ENCODE assay signal across 8 cellular contexts in genomic region chr9:35611230-35611797, GRCh38. TPM values are rescaled to one million over a fixed set of nuclear protein-coding genes. Genes with fewer than 3 reads are reported as not detected.
DNase-seq lines count a peak whose midpoint lies in the region; ATAC-seq, FAIRE-seq and TF ChIP-seq lines count a peak whose summit lies in the region.

No MANE protein-coding gene starts in this region.

- H3K36me3 ChIP-seq in MM.1S (replicated peaks; ENCODE audit: insufficient read depth, low read length) (no peaks in the 10 kb centered on the region), H1 (ENCODE audit: control insufficient read depth in 2 of 4, insufficient read depth in 4 of 4, low read length in 3 of 4) (peaks cover 3 to 12% (median 9%) of the 10 kb centered on the region in 4 experiments; a peak in 5 of 8 replicates), thoracic aorta (peaks cover 24% of the 10 kb centered on the region)

- H3K4me1 ChIP-seq in MM.1S (ENCODE audit: low read length) (peaks cover 6% of the 10 kb centered on the region), H1 (replicated peaks in 1 of 4; ENCODE audit: control insufficient read depth in 3 of 4, insufficient read depth in 4 of 4, low read length in 3 of 4) (peaks cover 0 to 5% (median 3%) of the 10 kb centered on the region in 4 experiments; a peak in 4 of 7 replicates), thoracic aorta (ENCODE audit: control insufficient read depth in 1 of 2, low read depth in 2 of 2) (peaks cover 7 to 10% of the 10 kb centered on the region in 2 donors)

- H4K8ac ChIP-seq in H1 (ENCODE audit: extremely low read depth, insufficient read depth, low read length): no peak overlapping the region

- no peak overlapping the region for H2BK120ac ChIP-seq in H1 (replicated peaks; ENCODE audit: low read depth, low read length)

- no peaks in the 10 kb centered on the region for H3K79me1 ChIP-seq in H1 (ENCODE audit: low read depth, low read length)

- no peaks in the 10 kb centered on the region for H3K27me3 ChIP-seq in MM.1S (replicated peaks; ENCODE audit: insufficient read depth, low read length)
- H3K27me3 ChIP-seq in H1 (replicated peaks in 1 of 4; ENCODE audit: control insufficient read depth in 3 of 4, extremely low read depth in 1 of 4, insufficient read depth in 3 of 4, low read length in 3 of 4): peaks cover 0 to 7% (median 5%) of the 10 kb centered on the region in 4 experiments; a peak in 4 of 7 replicates
- H3K27me3 ChIP-seq in thoracic aorta (replicated peaks; ENCODE audit: insufficient read depth): no peaks in the 10 kb centered on the region

- H3K23me2 ChIP-seq in H1 (ENCODE audit: low read depth, low read length): 0 out of 2 replicates have a peak, but pooled peaks cover 1% of the 10 kb centered on the region

- H3K9me3 ChIP-seq in MM.1S (replicated peaks; ENCODE audit: insufficient read depth, low read length) (no peaks in the 10 kb centered on the region), H1 (ENCODE audit: insufficient read depth in 2 of 2, low read depth in 1 of 2, low read length in 1 of 2) (no peaks in the 10 kb centered on the region), thoracic aorta (no peaks in the 10 kb centered on the region)

- no peaks in the 10 kb centered on the region for H3K9me2 ChIP-seq in MM.1S (replicated peaks; ENCODE audit: insufficient read depth, low read length)

- peak; percentile 41 to 58 for TF ChIP-seq RAD21 in H1 (IDR thresholded peaks at IDR 0.05 in 1 of 2, conservative IDR thresholded peaks at IDR 0.05 in 1 of 2; ENCODE audit: low read depth in 2 of 2, low read length in 2 of 2)

- no peak overlapping the region for H3K23ac ChIP-seq in H1 (ENCODE audit: insufficient read length)

- H3K4me2 ChIP-seq in MM.1S (ENCODE audit: low read depth, low read length) (no peak overlapping the region), H1 (ENCODE audit: insufficient read depth in 1 of 2, low read depth in 2 of 2, low read length in 2 of 2) (no peak overlapping the region)

- H3K18ac ChIP-seq in H1 (ENCODE audit: extremely low read depth, low read length): no peak overlapping the region

- no peak for TF ChIP-seq EP300 in H1 (IDR thresholded peaks at IDR 0.05; ENCODE audit: borderline replicate concordance in 1 of 2, low read depth in 2 of 2, low read length in 2 of 2)

- FAIRE-seq in H1 (lab: Jason Lieb, UNC): peak; percentile 86

- POLR2A ChIA-PET in H1 (lab: Charles Lee; ENCODE audit: partially characterized antibody): interaction anchor here (0.8 to 1.6 kb wide), 7 partner anchors 12 to 77 kb away, joined by 3 to 5 read pairs (median 3); partner anchors contain the start of genes CCDC107 and RMRP

- H2AFZ ChIP-seq in MM.1S (ENCODE audit: low read length) (no peak overlapping the region), H1 (ENCODE audit: low read length) (no peak overlapping the region)

- H3K4me3 ChIP-seq in MM.1S (ENCODE audit: low read length) (no peak overlapping the region), H1 (ENCODE audit: extremely low read depth in 1 of 4, insufficient read depth in 2 of 4, low read depth in 3 of 4, low read length in 4 of 4) (no peak overlapping the region), thoracic aorta (no peak overlapping the region)

- no peak for TF ChIP-seq POLR2A in H1 (IDR thresholded peaks at IDR 0.05; ENCODE audit: control extremely low read depth in 1 of 2, low read depth in 2 of 2, low read length in 2 of 2)

- H4K91ac ChIP-seq in H1 (replicated peaks; ENCODE audit: insufficient read length, low read length): no peak overlapping the region

- no peak overlapping the region for H2AK5ac ChIP-seq in H1 (ENCODE audit: low read depth, low read length)

- DNase-seq in activated gamma-delta T cell treated with Interleukin-2 at 50 U/mL for 16 hours: peak; percentile 59
- DNase-seq in activated gamma-delta T cell (lab: John Stamatoyannopoulos, UW): no peak
- peak; percentile 48 for DNase-seq in MM.1S
- DNase-seq in activated CD4-positive, alpha-beta T cell treated with anti-CD3 and anti-CD28 coated beads for 48 hours: peak; percentile 70
- DNase-seq in H1 (ENCODE audit: low read depth in 1 of 2, low spot score in 2 of 2): peak in 1 of 2 experiments; percentile 55
- peak; percentile 57 for DNase-seq in myocyte (ENCODE audit: low read depth)
- no peak for DNase-seq in thoracic aorta (ENCODE audit: low spot score)

- H3K14ac ChIP-seq in H1 (ENCODE audit: insufficient read length): no peak overlapping the region

- H3K9ac ChIP-seq in MM.1S (ENCODE audit: low read length) (no peak overlapping the region), H1 (replicated peaks in 1 of 4; ENCODE audit: extremely low read depth in 1 of 4, low read depth in 3 of 4, low read length in 3 of 4) (no peak overlapping the region)

- TF ChIP-seq CTCF in MM.1S (IDR thresholded peaks at IDR 0.05; ENCODE audit: low read length) (peak; percentile 65), H1 (IDR thresholded peaks at IDR 0.05; ENCODE audit: control extremely low read depth in 1 of 3, insufficient read depth in 1 of 3, low read depth in 1 of 3, low read length in 3 of 3) (peak; percentile 63 to 87 (median 87)), thoracic aorta (IDR thresholded peaks at IDR 0.05) (peak; percentile 57)

- WGBS in H1 (ENCODE audit: extremely low coverage in 1 of 2, insufficient coverage in 1 of 2, insufficient read length in 1 of 2, insufficient replicate concordance in 2 of 2, low coverage in 1 of 2, low lambda C conversion rate in 2 of 2, missing lambda C conversion rate in 1 of 2), 2 experiments: 38% methylated on average over 8 of the region's 8 CpGs; no CpG with 5 or more reads in 1 of the 2 experiments

- H2BK20ac ChIP-seq in H1 (ENCODE audit: low read length): no peak overlapping the region

- no peak overlapping the region for H2BK15ac ChIP-seq in H1 (ENCODE audit: low read length)

- no peak for ATAC-seq in thoracic aorta (ENCODE audit: insufficient number of reproducible peaks, low FRiP score, low read depth)
- no peak for ATAC-seq in HG03045 (IDR thresholded peaks at IDR 0.05; ENCODE audit: unreplicated experiment)

- no peak overlapping the region for H3K27ac ChIP-seq in MM.1S (ENCODE audit: low read length)
- no peak overlapping the region for H3K27ac ChIP-seq in H1 (ENCODE audit: low read depth, low read length)
- H3K27ac ChIP-seq in thoracic aorta: no peak overlapping the region

- CTCF ChIA-PET in H1 (lab: Charles Lee; ENCODE audit: partially characterized antibody): interaction anchor here (0.7 to 6.1 kb wide), 39 partner anchors 9 to 310 kb away, joined by 3 to 47 read pairs (median 4); partner anchors contain the start of genes ARHGEF39, CCDC107, CREB3 and RMRP

- H3K56ac ChIP-seq in H1 (replicated peaks; ENCODE audit: insufficient read length, low read depth, low read length): no peak overlapping the region

- H3K79me2 ChIP-seq in MM.1S (ENCODE audit: low read length): peaks cover 7% of the 10 kb centered on the region
- peaks cover 0 to 2% of the 10 kb centered on the region in 2 experiments; a peak in 1 of 4 replicates for H3K79me2 ChIP-seq in H1 (ENCODE audit: control insufficient read depth in 1 of 2, insufficient read depth in 2 of 2, low read length in 2 of 2)

- no peak overlapping the region for H2BK5ac ChIP-seq in H1 (ENCODE audit: low read depth, low read length)

- H2BK12ac ChIP-seq in H1 (ENCODE audit: low read depth, low read length): no peak overlapping the region

- H4K20me1 ChIP-seq in MM.1S (ENCODE audit: insufficient read depth, low read length) (no peaks in the 10 kb centered on the region), H1 (replicated peaks in 1 of 2; ENCODE audit: control insufficient read depth in 1 of 2, insufficient read depth in 2 of 2, low read length in 2 of 2) (peaks cover 0 to 11% of the 10 kb centered on the region in 2 experiments)

- no peak overlapping the region for H4K5ac ChIP-seq in H1 (ENCODE audit: insufficient read length, low read depth, low read length)

- no peak overlapping the region for H3K4ac ChIP-seq in H1 (replicated peaks; ENCODE audit: insufficient read length, low read depth, low read length)

- no peaks in the 10 kb centered on the region for H3F3A ChIP-seq in MM.1S (ENCODE audit: insufficient read depth, low read length)

RNA-seq across cellular contexts. Expression of gene TESK1, which starts 6.3 kb away (rescaled TPM):
- 13.9 and 17.5 TPM in 2 replicates for total RNA-seq in H1 (2021; fragmentation: NEBNext Ultra II Directional; extraction: Animal tissue kit (Norgen Biotek cat#: 25700))
- 13.5 and 19.2 TPM in 2 replicates for polyA plus RNA-seq in H1 (2011; rRNA removed)
- 11.6 TPM for polyA plus RNA-seq in H1 (2011; cell fraction: cytosol; rRNA removed)
- 39.3 TPM for polyA plus RNA-seq in H1 (2011; cell fraction: nucleus; rRNA removed)
- polyA plus RNA-seq in H1 (2012, experiment 1 of 2): 14.6 to 19.1 TPM (median 18.6 TPM) in 4 replicates
- 10.3 TPM for polyA plus RNA-seq in H1 (2012, experiment 2 of 2)
- 14.8 TPM for polyA plus RNA-seq in H1 (2013, experiment 1 of 2)
- 13.2 TPM for polyA plus RNA-seq in H1 (2013, experiment 2 of 2)
- polyA minus RNA-seq in H1 (2011; rRNA and poly(A)+ RNA removed): 8.2 and 9.3 TPM in 2 replicates
- 6.1 TPM for polyA minus RNA-seq in H1 (2011; cell fraction: cytosol; rRNA and poly(A)+ RNA removed)
- polyA minus RNA-seq in H1 (2011; cell fraction: nucleus; rRNA and poly(A)+ RNA removed): 11.2 TPM
- total RNA-seq in myocyte: 63.5 and 76.8 TPM in 2 replicates
- polyA plus RNA-seq in myocyte (2012): 75.2 TPM
- 10 to 100 TPM; 64.5 to 69.9 TPM for total RNA-seq in thoracic aorta

RNA-seq across cellular contexts. Expression of gene CD72, which starts 6.9 kb away (rescaled TPM):
- total RNA-seq in H1 (2021; fragmentation: NEBNext Ultra II Directional; extraction: Animal tissue kit (Norgen Biotek cat#: 25700)): 4.0 and 4.5 TPM in 2 replicates
- polyA plus RNA-seq in H1 (2011; rRNA removed): 4.5 and 4.9 TPM in 2 replicates
- polyA plus RNA-seq in H1 (2011; cell fraction: cytosol; rRNA removed): 5.5 TPM
- polyA plus RNA-seq in H1 (2011; cell fraction: nucleus; rRNA removed): 8.2 TPM
- polyA plus RNA-seq in H1 (2012, experiment 1 of 2): 2.7 to 4.9 TPM (median 4.2 TPM) in 4 replicates
- 3.2 TPM for polyA plus RNA-seq in H1 (2012, experiment 2 of 2)
- 4.1 TPM for polyA plus RNA-seq in H1 (2013, experiment 1 of 2)
- 3.0 TPM for polyA plus RNA-seq in H1 (2013, experiment 2 of 2)
- 2.7 and 3.9 TPM in 2 replicates for polyA minus RNA-seq in H1 (2011; rRNA and poly(A)+ RNA removed)
- polyA minus RNA-seq in H1 (2011; cell fraction: cytosol; rRNA and poly(A)+ RNA removed): 2.5 TPM
- polyA minus RNA-seq in H1 (2011; cell fraction: nucleus; rRNA and poly(A)+ RNA removed): 3.0 TPM
- total RNA-seq in myocyte: 2.2 TPM in 2 replicates
- 2.3 TPM for polyA plus RNA-seq in myocyte (2012)
- 1 to 10 TPM; 2.2 to 9.9 TPM for total RNA-seq in thoracic aorta

RNA-seq across cellular contexts. Expression of gene SIT1, which starts 39.4 kb away (rescaled TPM):
- total RNA-seq in H1 (2021; fragmentation: NEBNext Ultra II Directional; extraction: Animal tissue kit (Norgen Biotek cat#: 25700)): 7.8 and 8.2 TPM in 2 replicates
- polyA plus RNA-seq in H1 (2011; rRNA removed): 11.4 and 12.8 TPM in 2 replicates
- 10.7 TPM for polyA plus RNA-seq in H1 (2011; cell fraction: cytosol; rRNA removed)
- 7.5 TPM for polyA plus RNA-seq in H1 (2011; cell fraction: nucleus; rRNA removed)
- 4.5 to 6.7 TPM (median 5.3 TPM) in 4 replicates for polyA plus RNA-seq in H1 (2012, experiment 1 of 2)
- 7.9 TPM for polyA plus RNA-seq in H1 (2012, experiment 2 of 2)
- 2.0 TPM for polyA plus RNA-seq in H1 (2013, experiment 1 of 2)
- 2.5 TPM for polyA plus RNA-seq in H1 (2013, experiment 2 of 2)
- polyA minus RNA-seq in H1 (2011; rRNA and poly(A)+ RNA removed): 2.5 TPM in 2 replicates
- polyA minus RNA-seq in H1 (2011; cell fraction: cytosol; rRNA and poly(A)+ RNA removed): 2.6 TPM
- polyA minus RNA-seq in H1 (2011; cell fraction: nucleus; rRNA and poly(A)+ RNA removed): 1.8 TPM
- total RNA-seq in myocyte (not detected in 2 replicates), thoracic aorta (under 1 TPM in 1 of 2 donors, not detected in 1; 0.68 TPM)
- polyA plus RNA-seq in myocyte (2012): not detected

RNA-seq across cellular contexts. Expression of gene RMRP, which starts 46.5 kb away (rescaled TPM):
- total RNA-seq in H1 (2021; fragmentation: NEBNext Ultra II Directional; extraction: Animal tissue kit (Norgen Biotek cat#: 25700)): 14,987 and 16,528 TPM in 2 replicates
- polyA plus RNA-seq in H1 (2011; rRNA removed): 105 and 169 TPM in 2 replicates
- 147 TPM for polyA plus RNA-seq in H1 (2011; cell fraction: cytosol; rRNA removed)
- polyA plus RNA-seq in H1 (2011; cell fraction: nucleus; rRNA removed): 8,272 TPM
- polyA plus RNA-seq in H1 (2012, experiment 1 of 2): 41.1 to 222 TPM (median 149 TPM) in 4 replicates
- 95.4 TPM for polyA plus RNA-seq in H1 (2012, experiment 2 of 2)
- polyA plus RNA-seq in H1 (2013, experiment 1 of 2): not detected
- not detected for polyA plus RNA-seq in H1 (2013, experiment 2 of 2)
- 22,686 and 26,507 TPM in 2 replicates for polyA minus RNA-seq in H1 (2011; rRNA and poly(A)+ RNA removed)
- 25,731 TPM for polyA minus RNA-seq in H1 (2011; cell fraction: cytosol; rRNA and poly(A)+ RNA removed)
- 138,882 TPM for polyA minus RNA-seq in H1 (2011; cell fraction: nucleus; rRNA and poly(A)+ RNA removed)
- total RNA-seq in myocyte (1,100 and 3,603 TPM in 2 replicates), thoracic aorta (1,000 to 10,000 TPM; 1,550 to 5,543 TPM)
- 4.5 TPM for polyA plus RNA-seq in myocyte (2012)

RNA-seq across cellular contexts. Expression of gene CCDC107, which starts 46.8 kb away (rescaled TPM):
- total RNA-seq in H1 (2021; fragmentation: NEBNext Ultra II Directional; extraction: Animal tissue kit (Norgen Biotek cat#: 25700)): 9.0 and 10.5 TPM in 2 replicates
- polyA plus RNA-seq in H1 (2011; rRNA removed): 8.2 and 8.6 TPM in 2 replicates
- polyA plus RNA-seq in H1 (2011; cell fraction: cytosol; rRNA removed): 10.2 TPM
- 9.0 TPM for polyA plus RNA-seq in H1 (2011; cell fraction: nucleus; rRNA removed)
- 5.6 to 10.9 TPM (median 9.7 TPM) in 4 replicates for polyA plus RNA-seq in H1 (2012, experiment 1 of 2)
- polyA plus RNA-seq in H1 (2012, experiment 2 of 2): 7.0 TPM
- 9.5 TPM for polyA plus RNA-seq in H1 (2013, experiment 1 of 2)
- polyA plus RNA-seq in H1 (2013, experiment 2 of 2): 10.1 TPM
- polyA minus RNA-seq in H1 (2011; rRNA and poly(A)+ RNA removed): 2.7 and 3.1 TPM in 2 replicates
- polyA minus RNA-seq in H1 (2011; cell fraction: cytosol; rRNA and poly(A)+ RNA removed): 5.0 TPM
- 4.1 TPM for polyA minus RNA-seq in H1 (2011; cell fraction: nucleus; rRNA and poly(A)+ RNA removed)
- 9.8 and 14.0 TPM in 2 replicates for total RNA-seq in myocyte
- polyA plus RNA-seq in myocyte (2012): 32.2 TPM
- total RNA-seq in thoracic aorta: 10 to 100 TPM; 75.2 to 92.2 TPM

Comparison
In these comparisons a context has a peak if more than half of its experiments do, and no peak if none do; other contexts are left out.
1. DNase-seq: peak in activated gamma-delta T cell treated with Interleukin-2 at 50 U/mL for 16 hours (single experiment), MM.1S (single experiment), activated CD4-positive, alpha-beta T cell treated with anti-CD3 and anti-CD28 coated beads for 48 hours (single experiment) and myocyte (single experiment); none in activated gamma-delta T cell (single experiment) and thoracic aorta (single experiment).
2. Peak in every context shown above with its lines, with median percentiles within 50 percentile points of each other: CTCF ChIP-seq.